ENCODE assay signal across 22 cellular contexts in genomic region chr17:81415681-81416080, GRCh38.
"Had no signal": no experiment of that assay in that cellular context is flagged by ENCODE, and none has a peak within 500 bp of the region (broad histone marks: within the 10 kb centered on the region; RNA-seq: fewer than 3 reads in every experiment).

No MANE protein-coding gene starts in this region.

- H3K27me3 ChIP-seq: dorsolateral prefrontal cortex, esophagus muscularis mucosa, tibial artery had no signal

- H3K4me3 Mint-ChIP-seq: activated T-cell treated with anti-CD3 and anti-CD28 coated beads, Interleukin-2, amount 50 U/mL, for 24 hours; activated T-helper 17 cell treated with anti-CD3 and anti-CD28 coated beads, Interleukin-2, amount 50 U/mL, for 72 hours; effector memory CD8-positive, alpha-beta T cell; natural killer cell; stimulated activated effector memory CD8-positive, alpha-beta T cell treated with anti-CD3 and anti-CD28 coated beads, Interleukin-12 subunit alpha, Interleukin-12 subunit beta, amount 100 ng/mL, for 72 hours; stimulated activated naive CD8-positive, alpha-beta T cell treated with anti-CD3 and anti-CD28 coated beads, Interleukin-15, amount 100 ng/mL, for 72 hours had no signal

- H3K27ac ChIP-seq: dorsolateral prefrontal cortex, gastrocnemius medialis had no signal

- H3K27me3 Mint-ChIP-seq: activated T-helper 17 cell treated with anti-CD3 and anti-CD28 coated beads, Interleukin-2, amount 50 U/mL, for 72 hours had no signal

- H3K4me3 ChIP-seq: dorsolateral prefrontal cortex, esophagus muscularis mucosa, gastrocnemius medialis, tibial artery had no signal

- H3K36me3 ChIP-seq: esophagus muscularis mucosa, gastrocnemius medialis, tibial artery had no signal

- H3K9me3 Mint-ChIP-seq: activated naive CD4-positive, alpha-beta T cell treated with anti-CD3 and anti-CD28 coated beads, Interleukin-2, amount 50 U/mL, for 72 hours; activated T-cell treated with anti-CD3 and anti-CD28 coated beads, Interleukin-2, amount 50 U/mL, for 24 hours; activated T-helper 17 cell treated with anti-CD3 and anti-CD28 coated beads, Interleukin-2, amount 50 U/mL, for 72 hours; effector memory CD8-positive, alpha-beta T cell; natural killer cell; stimulated activated effector memory CD8-positive, alpha-beta T cell treated with anti-CD3 and anti-CD28 coated beads, Interleukin-12 subunit alpha, Interleukin-12 subunit beta, amount 100 ng/mL, for 72 hours; stimulated activated naive CD8-positive, alpha-beta T cell treated with anti-CD3 and anti-CD28 coated beads, Interleukin-15, amount 100 ng/mL, for 72 hours had no signal

- DNase-seq: activated CD8-positive, alpha-beta memory T cell treated with anti-CD3 and anti-CD28 coated beads for 24 hours; activated CD8-positive, alpha-beta memory T cell treated with anti-CD3 and anti-CD28 coated beads, Interleukin-2, amount 50 U/mL, for 4 hours; activated T-cell treated with anti-CD3 and anti-CD28 coated beads, Interleukin-2, amount 50 U/mL, for 24 hours; aorta; central memory CD4-positive, alpha-beta T cell; dorsolateral prefrontal cortex; effector memory CD8-positive, alpha-beta T cell; gastrocnemius medialis; head of caudate nucleus; hypothalamus; midbrain; natural killer cell; occipital lobe; small intestine; stimulated activated CD4-positive, alpha-beta T cell treated with anti-CD3 and anti-CD28 coated beads, Interleukin-2, amount 100 ng/mL, for 24 hours; stimulated activated naive CD8-positive, alpha-beta T cell treated with anti-CD3 and anti-CD28 coated beads, Interleukin-15, amount 100 ng/mL, for 72 hours; tibial artery had no signal

- ATAC-seq: activated naive CD4-positive, alpha-beta T cell treated with anti-CD3 and anti-CD28 coated beads, Interleukin-2, amount 50 U/mL, for 72 hours; activated T-helper 17 cell treated with anti-CD3 and anti-CD28 coated beads, Interleukin-2, amount 50 U/mL, for 72 hours; effector memory CD8-positive, alpha-beta T cell; gastrocnemius medialis; natural killer cell; sciatic nerve; stimulated activated effector memory CD8-positive, alpha-beta T cell treated with anti-CD3 and anti-CD28 coated beads, Interleukin-12 subunit alpha, Interleukin-12 subunit beta, amount 100 ng/mL, for 72 hours had no signal

- H3K27ac Mint-ChIP-seq: activated naive CD4-positive, alpha-beta T cell treated with anti-CD3 and anti-CD28 coated beads, Interleukin-2, amount 50 U/mL, for 72 hours; activated T-cell treated with anti-CD3 and anti-CD28 coated beads, Interleukin-2, amount 50 U/mL, for 24 hours; activated T-helper 17 cell treated with anti-CD3 and anti-CD28 coated beads, Interleukin-2, amount 50 U/mL, for 72 hours; effector memory CD8-positive, alpha-beta T cell; natural killer cell; stimulated activated effector memory CD8-positive, alpha-beta T cell treated with anti-CD3 and anti-CD28 coated beads, Interleukin-12 subunit alpha, Interleukin-12 subunit beta, amount 100 ng/mL, for 72 hours had no signal

- H3K36me3 Mint-ChIP-seq: activated naive CD4-positive, alpha-beta T cell treated with anti-CD3 and anti-CD28 coated beads, Interleukin-2, amount 50 U/mL, for 72 hours; natural killer cell; stimulated activated effector memory CD8-positive, alpha-beta T cell treated with anti-CD3 and anti-CD28 coated beads, Interleukin-12 subunit alpha, Interleukin-12 subunit beta, amount 100 ng/mL, for 72 hours had no signal

- H3K9me3 ChIP-seq: esophagus muscularis mucosa, gastrocnemius medialis, tibial artery had no signal
